ENCODE assay signal across 25 cellular contexts in genomic region chr1:199357591-199357990, GRCh38.
DNase-seq lines count a peak whose midpoint lies in the region; ATAC-seq, FAIRE-seq and TF ChIP-seq lines count a peak whose summit lies in the region.
"Had no signal": no experiment of that assay in that cellular context is flagged by ENCODE, and none has a peak within 500 bp of the region (broad histone marks: within the 10 kb centered on the region; RNA-seq: fewer than 3 reads in every experiment).

No MANE protein-coding gene starts in this region.

- no peaks in the 10 kb centered on the region for H3K27me3 ChIP-seq in HepG2 (ENCODE audit: control insufficient read depth in 1 of 2, insufficient read depth in 2 of 2, low read length in 2 of 2)
- H3K27me3 ChIP-seq in right lobe of liver, result no peaks in the 10 kb centered on the region
- H3K27me3 ChIP-seq in K562 (ENCODE audit: control insufficient read depth in 2 of 2, insufficient read depth in 2 of 2, low read length in 2 of 2), result no peaks in the 10 kb centered on the region
- H3K27me3 ChIP-seq: BLaER1 had no signal

- no peaks in the 10 kb centered on the region for H3K79me2 ChIP-seq in HepG2 (ENCODE audit: insufficient read depth, low read length)
- H3K79me2 ChIP-seq in K562 (ENCODE audit: control insufficient read depth, insufficient read depth, low read length), result no peaks in the 10 kb centered on the region

- H2AFZ ChIP-seq in HepG2 (ENCODE audit: low read length), result no peak overlapping the region
- H2AFZ ChIP-seq in K562 (ENCODE audit: low read depth, low read length), result no peak overlapping the region
- H2AFZ ChIP-seq: GM23338 had no signal

- no peaks in the 10 kb centered on the region for H3K4me1 ChIP-seq in HepG2 (ENCODE audit: insufficient read depth, low read length)
- H3K4me1 ChIP-seq in right lobe of liver, result no peaks in the 10 kb centered on the region
- no peaks in the 10 kb centered on the region for H3K4me1 ChIP-seq in K562 (replicated peaks in 1 of 2; ENCODE audit: control insufficient read depth in 2 of 2, insufficient read depth in 2 of 2, low read length in 2 of 2)
- H3K4me1 ChIP-seq: BLaER1, Caco-2 had no signal

- WGBS in HepG2 (ENCODE audit: low lambda C conversion rate), result 0% methylated on average over 3 of the region's 3 CpGs
- 68% methylated on average over 3 of the region's 3 CpGs for WGBS in right lobe of liver (ENCODE audit: insufficient coverage, low coverage, low lambda C conversion rate, missing lambda C conversion rate)
- 0% methylated on average over 3 of the region's 3 CpGs for WGBS in K562 (ENCODE audit: insufficient coverage, low coverage, missing lambda C conversion rate)

- H3K36me3 Mint-ChIP-seq in mesothelial cell of epicardium, result no peaks in the 10 kb centered on the region
- H3K36me3 Mint-ChIP-seq: CD4-positive, CD25-positive, alpha-beta regulatory T cell; CD8-positive, alpha-beta T cell had no signal

- peaks cover 14% of the 10 kb centered on the region for H3K4me1 Mint-ChIP-seq in mesothelial cell of epicardium
- H3K4me1 Mint-ChIP-seq: B cell; CD4-positive, CD25-positive, alpha-beta regulatory T cell had no signal

- no peak for TF ChIP-seq EP300 in HepG2 (IDR thresholded peaks at IDR 0.05; ENCODE audit: low read depth in 2 of 2, low read length in 2 of 2)
- TF ChIP-seq EP300 in HepG2 (CRISPR knock-in tag; IDR thresholded peaks at IDR 0.05; ENCODE audit: borderline replicate concordance), result no peak
- TF ChIP-seq EP300 in K562 (IDR thresholded peaks at IDR 0.05; ENCODE audit: low read length), result no peak

- FAIRE-seq in HepG2 (lab: Jason Lieb, UNC), result no peak
- FAIRE-seq in K562 (lab: Jason Lieb, UNC), result no peak
- FAIRE-seq: A204.1, GM12878, GM19239 had no signal

- no peak for ATAC-seq in HepG2
- ATAC-seq in right lobe of liver, result no peak
- no peak for ATAC-seq in K562
- ATAC-seq in GM19467 (IDR thresholded peaks at IDR 0.05; ENCODE audit: unreplicated experiment), result no peak
- ATAC-seq: CD8-positive, alpha-beta T cell; GM12878; GM23338; HCT116 had no signal

- no peaks in the 10 kb centered on the region for H4K20me1 ChIP-seq in HepG2 (ENCODE audit: insufficient read depth, low read length)
- no peaks in the 10 kb centered on the region for H4K20me1 ChIP-seq in K562 (replicated peaks; ENCODE audit: control insufficient read depth, insufficient read depth, low read length)
- H4K20me1 ChIP-seq: BLaER1 had no signal

- no peaks in the 10 kb centered on the region for H3K9me1 ChIP-seq in K562 (ENCODE audit: control insufficient read depth, insufficient read depth, low read length)

- TF ChIP-seq POLR2A in HepG2 (IDR thresholded peaks at IDR 0.05; ENCODE audit: insufficient read depth in 1 of 2, low read depth in 2 of 2, low read length in 2 of 2) (no peak), right lobe of liver (IDR thresholded peaks at IDR 0.05) (no peak), K562 (conservative IDR thresholded peaks at IDR 0.05) (no peak)

- DNase-seq in HepG2 (ENCODE audit: low spot score) (no peak), right lobe of liver (no peak), K562 (ENCODE audit: extremely low read depth in 1 of 4, low spot score in 3 of 4) (no peak), mesothelial cell of epicardium (ENCODE audit: low spot score in 2 of 2, unreplicated experiment in 2 of 2) (no peak), HT-29 (ENCODE audit: low spot score) (no peak), NCI-H524 (lab: John Stamatoyannopoulos, UW) (no peak)
- DNase-seq: Caco-2; CD4-positive, CD25-positive, alpha-beta regulatory T cell; CD8-positive, alpha-beta T cell; DMS 273 treated with DMSO at 0.1 percent for 48 hours; DMS79; EL; GDM1; H9; HFFc6 had no signal

- H3K9me3 ChIP-seq in HepG2 (ENCODE audit: low read length) (peaks cover 20% of the 10 kb centered on the region), right lobe of liver (no peaks in the 10 kb centered on the region), K562 (replicated peaks; ENCODE audit: control insufficient read depth, insufficient read depth, low read depth, low read length) (no peaks in the 10 kb centered on the region; the same call in 1 of the 2 replicates)
- H3K9me3 ChIP-seq: BLaER1, Caco-2 had no signal

- H3K36me3 ChIP-seq in HepG2 (replicated peaks in 1 of 2; ENCODE audit: control insufficient read depth in 1 of 2, insufficient read depth in 2 of 2, low read length in 2 of 2) (no peaks in the 10 kb centered on the region), right lobe of liver (no peaks in the 10 kb centered on the region), K562 (ENCODE audit: control insufficient read depth, insufficient read depth, low read length) (no peaks in the 10 kb centered on the region)
- H3K36me3 ChIP-seq: BLaER1 had no signal

- H3K4me3 ChIP-seq in HepG2 (replicated peaks in 1 of 3; ENCODE audit: insufficient read depth in 1 of 3, low read depth in 2 of 3, low read length in 3 of 3) (no peak overlapping the region), right lobe of liver (no peak overlapping the region), K562 (no peak overlapping the region)
- H3K4me3 ChIP-seq: BLaER1, GM12878, GM23338 had no signal

- CTCF ChIA-PET in HepG2 (lab: Yijun Ruan, JAX; ENCODE audit: low intra/inter-chr PET ratio, low total read pairs), result no interaction called here
- CTCF ChIA-PET in K562 (lab: Yijun Ruan, JAX; ENCODE audit: low intra/inter-chr PET ratio), result no interaction called here

- TF ChIP-seq RAD21 in HepG2 (CRISPR knock-in tag; IDR thresholded peaks at IDR 0.05), result no peak
- TF ChIP-seq RAD21 in K562 (CRISPR knock-in tag; conservative IDR thresholded peaks at IDR 0.05 in 1 of 2, IDR thresholded peaks at IDR 0.05 in 1 of 2), result no peak

- H3K9ac ChIP-seq in HepG2 (ENCODE audit: insufficient read depth, low read depth, low read length) (no peak overlapping the region), K562 (ENCODE audit: insufficient read depth in 1 of 2, low read depth in 2 of 2, low read length in 2 of 2) (no peak overlapping the region)
- H3K9ac ChIP-seq: BLaER1 had no signal

- H3K27ac Mint-ChIP-seq in mesothelial cell of epicardium, result peak overlapping the region; percentile 66
- H3K27ac Mint-ChIP-seq: B cell; CD4-positive, CD25-positive, alpha-beta regulatory T cell; CD8-positive, alpha-beta T cell; HFFc6 had no signal

- no peak overlapping the region for H3K4me3 Mint-ChIP-seq in mesothelial cell of epicardium
- H3K4me3 Mint-ChIP-seq: B cell; CD4-positive, CD25-positive, alpha-beta regulatory T cell; CD8-positive, alpha-beta T cell; GM23338; H9; HFFc6 had no signal

- H3K27ac ChIP-seq in HepG2 (ENCODE audit: extremely low read length, insufficient read depth, low read length) (no peak overlapping the region), right lobe of liver (no peak overlapping the region), K562 (ENCODE audit: extremely low read depth, low read depth, low read length) (no peak overlapping the region)
- H3K27ac ChIP-seq: 22Rv1, BLaER1, C4-2B had no signal

- in situ Hi-C loops in HepG2 (cut with HindIII; ENCODE audit: extremely low pct_ligation_motif_present, low pct_unique_long_range_greater_than_20kb), result no loop called here
- in situ Hi-C loops in K562 (cut with MboI), result no loop called here

- POLR2A ChIA-PET in HepG2 (lab: Yijun Ruan, JAX) (no interaction called here), K562 (lab: Yijun Ruan, JAX) (no interaction called here)

- no peaks in the 10 kb centered on the region for H3K27me3 Mint-ChIP-seq in mesothelial cell of epicardium (ENCODE audit: low read depth)
- H3K27me3 Mint-ChIP-seq: B cell had no signal

- peaks cover 12% of the 10 kb centered on the region for H3K9me3 Mint-ChIP-seq in mesothelial cell of epicardium
- H3K9me3 Mint-ChIP-seq: H9, HFFc6 had no signal

- intact Hi-C loops in HepG2 (cut with micrococcal nuclease; ENCODE audit: unreplicated experiment), result no loop called here
- intact Hi-C loops in right lobe of liver (cut with DNase I), result no loop called here
- intact Hi-C loops in K562 (cut with micrococcal nuclease), result no loop called here

- BruUV-seq in HepG2 (replicated peaks; lab: Mats Ljungman, UMichigan) (no TSS peak), K562 (replicated peaks; lab: Mats Ljungman, UMichigan) (no TSS peak)

- TF ChIP-seq CTCF in HepG2 (CRISPR knock-in tag; IDR thresholded peaks at IDR 0.05) (no peak), right lobe of liver (IDR thresholded peaks at IDR 0.05) (no peak), K562 (IDR thresholded peaks at IDR 0.05 in 2 of 3, conservative IDR thresholded peaks at IDR 0.05 in 1 of 3; ENCODE audit: insufficient read depth in 2 of 3, low read depth in 1 of 3, low read length in 3 of 3) (no peak), mesothelial cell of epicardium (IDR thresholded peaks at IDR 0.05; ENCODE audit: unreplicated experiment) (no peak)

- H3K4me2 ChIP-seq in HepG2 (ENCODE audit: low read depth, low read length) (no peak overlapping the region), K562 (ENCODE audit: insufficient read depth, low read length) (no peak overlapping the region)
- H3K4me2 ChIP-seq: BLaER1, GM23338 had no signal

TF ChIP-seq in HepG2, 621 proteins besides CTCF, POLR2A, EP300 and RAD21:
- TF ChIP-seq CREB1 (IDR thresholded peaks at IDR 0.05), result peak; percentile 91
- TF ChIP-seq CREB1 (CRISPR knock-in tag; IDR thresholded peaks at IDR 0.05), result no peak
- peak; percentile 96 for TF ChIP-seq ATF7 (IDR thresholded peaks at IDR 0.05)
- no peak for TF ChIP-seq ATF7 (CRISPR knock-in tag; IDR thresholded peaks at IDR 0.05)
- TF ChIP-seq ZNF75D (CRISPR knock-in tag; IDR thresholded peaks at IDR 0.05; ENCODE audit: borderline replicate concordance), result no peak

TF ChIP-seq in K562, 482 proteins besides CTCF, POLR2A, EP300 and RAD21 (continues in another document):
- TF ChIP-seq SAP30 (IDR thresholded peaks at IDR 0.05; ENCODE audit: borderline replicate concordance, insufficient read depth, low read depth, low read length, poor library complexity, severe bottlenecking) (no peak), KHSRP (IDR thresholded peaks at IDR 0.05) (no peak), JUNB (CRISPR knock-in tag; conservative IDR thresholded peaks at IDR 0.05) (0 out of 2 replicates have a peak, but pooled peaks have one; percentile 43), BMI1 (IDR thresholded peaks at IDR 0.05; ENCODE audit: low read length) (no peak), ATF6 (CRISPR knock-in tag; IDR thresholded peaks at IDR 0.05) (no peak), MED1 (CRISPR knock-in tag; IDR thresholded peaks at IDR 0.05; ENCODE audit: borderline replicate concordance) (no peak)

Comparison
In these comparisons a context has a peak if more than half of its experiments do, and no peak if none do; other contexts are left out.
1. Of the 241 proteins assayed by ChIP-seq in both HepG2 and K562: peak only in HepG2: none; only in K562: JUNB; in both: none; in neither: 237; mixed calls (peak in some experiments, not most) for 3.